1 cellular context compared by ENCODE assay signal in the genomic region with DNA sequence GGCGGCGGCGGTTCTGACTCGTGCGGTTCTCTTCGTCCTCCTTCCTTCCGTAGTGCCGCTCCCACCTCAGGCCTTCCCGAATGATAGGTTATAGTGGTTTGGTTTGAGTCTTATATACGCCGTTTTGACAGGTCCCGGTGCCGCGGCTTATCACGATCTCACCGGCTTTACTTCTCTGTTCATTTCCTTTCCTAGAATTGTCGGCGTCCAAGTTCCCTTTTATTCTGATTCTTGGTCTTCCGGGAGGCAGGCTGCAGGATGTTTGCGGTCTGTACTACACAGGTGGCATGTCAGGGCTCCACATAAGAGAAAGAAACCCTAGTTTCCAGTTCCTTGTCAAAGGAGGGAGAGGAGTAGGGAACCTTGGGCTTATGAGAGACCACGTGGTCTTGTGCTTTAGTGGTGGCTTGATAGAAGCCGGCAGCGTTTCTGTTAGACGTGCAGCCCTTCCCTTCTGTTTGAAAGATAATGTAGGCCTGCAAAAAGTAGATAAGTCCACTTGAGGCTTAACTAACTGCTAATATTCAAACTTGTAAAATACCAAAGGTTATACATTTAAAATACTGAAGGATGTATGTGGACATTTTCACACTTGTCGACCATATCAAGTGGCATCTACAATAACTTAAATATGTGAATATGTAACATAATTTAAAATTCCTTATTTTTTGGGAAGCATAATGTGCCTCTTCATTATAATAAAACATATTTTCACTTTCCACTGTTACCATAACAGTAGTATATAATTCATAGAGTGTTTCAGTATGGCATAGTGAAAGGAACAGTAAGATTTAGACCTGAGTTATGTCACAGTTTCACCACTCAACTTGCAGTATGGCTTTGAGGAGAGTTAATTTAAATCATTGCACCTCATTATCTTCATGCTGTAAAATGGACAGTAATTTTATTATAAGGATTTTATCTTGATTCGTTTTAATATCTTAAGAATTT.
A peak's percentile ranks its signal among the peaks of the same experiment; 100 is the strongest.
TF ChIP-seq lines count a peak whose summit lies in the region.

No MANE protein-coding gene starts in this region.

TF ChIP-seq in K562, 482 proteins besides CTCF, POLR2A, EP300 and RAD21 (continued from another document and continues in another):
- TF ChIP-seq, protein P1, sequence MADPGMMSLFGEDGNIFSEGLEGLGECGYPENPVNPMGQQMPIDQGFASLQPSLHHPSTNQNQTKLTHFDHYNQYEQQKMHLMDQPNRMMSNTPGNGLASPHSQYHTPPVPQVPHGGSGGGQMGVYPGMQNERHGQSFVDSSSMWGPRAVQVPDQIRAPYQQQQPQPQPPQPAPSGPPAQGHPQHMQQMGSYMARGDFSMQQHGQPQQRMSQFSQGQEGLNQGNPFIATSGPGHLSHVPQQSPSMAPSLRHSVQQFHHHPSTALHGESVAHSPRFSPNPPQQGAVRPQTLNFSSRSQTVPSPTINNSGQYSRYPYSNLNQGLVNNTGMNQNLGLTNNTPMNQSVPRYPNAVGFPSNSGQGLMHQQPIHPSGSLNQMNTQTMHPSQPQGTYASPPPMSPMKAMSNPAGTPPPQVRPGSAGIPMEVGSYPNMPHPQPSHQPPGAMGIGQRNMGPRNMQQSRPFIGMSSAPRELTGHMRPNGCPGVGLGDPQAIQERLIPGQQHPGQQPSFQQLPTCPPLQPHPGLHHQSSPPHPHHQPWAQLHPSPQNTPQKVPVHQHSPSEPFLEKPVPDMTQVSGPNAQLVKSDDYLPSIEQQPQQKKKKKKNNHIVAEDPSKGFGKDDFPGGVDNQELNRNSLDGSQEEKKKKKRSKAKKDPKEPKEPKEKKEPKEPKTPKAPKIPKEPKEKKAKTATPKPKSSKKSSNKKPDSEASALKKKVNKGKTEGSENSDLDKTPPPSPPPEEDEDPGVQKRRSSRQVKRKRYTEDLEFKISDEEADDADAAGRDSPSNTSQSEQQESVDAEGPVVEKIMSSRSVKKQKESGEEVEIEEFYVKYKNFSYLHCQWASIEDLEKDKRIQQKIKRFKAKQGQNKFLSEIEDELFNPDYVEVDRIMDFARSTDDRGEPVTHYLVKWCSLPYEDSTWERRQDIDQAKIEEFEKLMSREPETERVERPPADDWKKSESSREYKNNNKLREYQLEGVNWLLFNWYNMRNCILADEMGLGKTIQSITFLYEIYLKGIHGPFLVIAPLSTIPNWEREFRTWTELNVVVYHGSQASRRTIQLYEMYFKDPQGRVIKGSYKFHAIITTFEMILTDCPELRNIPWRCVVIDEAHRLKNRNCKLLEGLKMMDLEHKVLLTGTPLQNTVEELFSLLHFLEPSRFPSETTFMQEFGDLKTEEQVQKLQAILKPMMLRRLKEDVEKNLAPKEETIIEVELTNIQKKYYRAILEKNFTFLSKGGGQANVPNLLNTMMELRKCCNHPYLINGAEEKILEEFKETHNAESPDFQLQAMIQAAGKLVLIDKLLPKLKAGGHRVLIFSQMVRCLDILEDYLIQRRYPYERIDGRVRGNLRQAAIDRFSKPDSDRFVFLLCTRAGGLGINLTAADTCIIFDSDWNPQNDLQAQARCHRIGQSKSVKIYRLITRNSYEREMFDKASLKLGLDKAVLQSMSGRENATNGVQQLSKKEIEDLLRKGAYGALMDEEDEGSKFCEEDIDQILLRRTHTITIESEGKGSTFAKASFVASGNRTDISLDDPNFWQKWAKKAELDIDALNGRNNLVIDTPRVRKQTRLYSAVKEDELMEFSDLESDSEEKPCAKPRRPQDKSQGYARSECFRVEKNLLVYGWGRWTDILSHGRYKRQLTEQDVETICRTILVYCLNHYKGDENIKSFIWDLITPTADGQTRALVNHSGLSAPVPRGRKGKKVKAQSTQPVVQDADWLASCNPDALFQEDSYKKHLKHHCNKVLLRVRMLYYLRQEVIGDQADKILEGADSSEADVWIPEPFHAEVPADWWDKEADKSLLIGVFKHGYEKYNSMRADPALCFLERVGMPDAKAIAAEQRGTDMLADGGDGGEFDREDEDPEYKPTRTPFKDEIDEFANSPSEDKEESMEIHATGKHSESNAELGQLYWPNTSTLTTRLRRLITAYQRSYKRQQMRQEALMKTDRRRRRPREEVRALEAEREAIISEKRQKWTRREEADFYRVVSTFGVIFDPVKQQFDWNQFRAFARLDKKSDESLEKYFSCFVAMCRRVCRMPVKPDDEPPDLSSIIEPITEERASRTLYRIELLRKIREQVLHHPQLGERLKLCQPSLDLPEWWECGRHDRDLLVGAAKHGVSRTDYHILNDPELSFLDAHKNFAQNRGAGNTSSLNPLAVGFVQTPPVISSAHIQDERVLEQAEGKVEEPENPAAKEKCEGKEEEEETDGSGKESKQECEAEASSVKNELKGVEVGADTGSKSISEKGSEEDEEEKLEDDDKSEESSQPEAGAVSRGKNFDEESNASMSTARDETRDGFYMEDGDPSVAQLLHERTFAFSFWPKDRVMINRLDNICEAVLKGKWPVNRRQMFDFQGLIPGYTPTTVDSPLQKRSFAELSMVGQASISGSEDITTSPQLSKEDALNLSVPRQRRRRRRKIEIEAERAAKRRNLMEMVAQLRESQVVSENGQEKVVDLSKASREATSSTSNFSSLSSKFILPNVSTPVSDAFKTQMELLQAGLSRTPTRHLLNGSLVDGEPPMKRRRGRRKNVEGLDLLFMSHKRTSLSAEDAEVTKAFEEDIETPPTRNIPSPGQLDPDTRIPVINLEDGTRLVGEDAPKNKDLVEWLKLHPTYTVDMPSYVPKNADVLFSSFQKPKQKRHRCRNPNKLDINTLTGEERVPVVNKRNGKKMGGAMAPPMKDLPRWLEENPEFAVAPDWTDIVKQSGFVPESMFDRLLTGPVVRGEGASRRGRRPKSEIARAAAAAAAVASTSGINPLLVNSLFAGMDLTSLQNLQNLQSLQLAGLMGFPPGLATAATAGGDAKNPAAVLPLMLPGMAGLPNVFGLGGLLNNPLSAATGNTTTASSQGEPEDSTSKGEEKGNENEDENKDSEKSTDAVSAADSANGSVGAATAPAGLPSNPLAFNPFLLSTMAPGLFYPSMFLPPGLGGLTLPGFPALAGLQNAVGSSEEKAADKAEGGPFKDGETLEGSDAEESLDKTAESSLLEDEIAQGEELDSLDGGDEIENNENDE (IDR thresholded peaks at IDR 0.05; ENCODE audit: low read depth, low read length): no peak
- TF ChIP-seq, protein P2, sequence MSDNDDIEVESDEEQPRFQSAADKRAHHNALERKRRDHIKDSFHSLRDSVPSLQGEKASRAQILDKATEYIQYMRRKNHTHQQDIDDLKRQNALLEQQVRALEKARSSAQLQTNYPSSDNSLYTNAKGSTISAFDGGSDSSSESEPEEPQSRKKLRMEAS (CRISPR knock-in tag; IDR thresholded peaks at IDR 0.05): peak; percentile 85
- TF ChIP-seq ZEB2 (IDR thresholded peaks at IDR 0.05): 0 out of 2 replicates have a peak, but pooled peaks have one; percentile 23
- TF ChIP-seq, protein P3, sequence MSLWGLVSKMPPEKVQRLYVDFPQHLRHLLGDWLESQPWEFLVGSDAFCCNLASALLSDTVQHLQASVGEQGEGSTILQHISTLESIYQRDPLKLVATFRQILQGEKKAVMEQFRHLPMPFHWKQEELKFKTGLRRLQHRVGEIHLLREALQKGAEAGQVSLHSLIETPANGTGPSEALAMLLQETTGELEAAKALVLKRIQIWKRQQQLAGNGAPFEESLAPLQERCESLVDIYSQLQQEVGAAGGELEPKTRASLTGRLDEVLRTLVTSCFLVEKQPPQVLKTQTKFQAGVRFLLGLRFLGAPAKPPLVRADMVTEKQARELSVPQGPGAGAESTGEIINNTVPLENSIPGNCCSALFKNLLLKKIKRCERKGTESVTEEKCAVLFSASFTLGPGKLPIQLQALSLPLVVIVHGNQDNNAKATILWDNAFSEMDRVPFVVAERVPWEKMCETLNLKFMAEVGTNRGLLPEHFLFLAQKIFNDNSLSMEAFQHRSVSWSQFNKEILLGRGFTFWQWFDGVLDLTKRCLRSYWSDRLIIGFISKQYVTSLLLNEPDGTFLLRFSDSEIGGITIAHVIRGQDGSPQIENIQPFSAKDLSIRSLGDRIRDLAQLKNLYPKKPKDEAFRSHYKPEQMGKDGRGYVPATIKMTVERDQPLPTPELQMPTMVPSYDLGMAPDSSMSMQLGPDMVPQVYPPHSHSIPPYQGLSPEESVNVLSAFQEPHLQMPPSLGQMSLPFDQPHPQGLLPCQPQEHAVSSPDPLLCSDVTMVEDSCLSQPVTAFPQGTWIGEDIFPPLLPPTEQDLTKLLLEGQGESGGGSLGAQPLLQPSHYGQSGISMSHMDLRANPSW (CRISPR knock-in tag; IDR thresholded peaks at IDR 0.05): no peak
- TF ChIP-seq SOX6 (IDR thresholded peaks at IDR 0.05): peak; percentile 64; the same call in 1 of the 2 replicates
- TF ChIP-seq, protein P4, sequence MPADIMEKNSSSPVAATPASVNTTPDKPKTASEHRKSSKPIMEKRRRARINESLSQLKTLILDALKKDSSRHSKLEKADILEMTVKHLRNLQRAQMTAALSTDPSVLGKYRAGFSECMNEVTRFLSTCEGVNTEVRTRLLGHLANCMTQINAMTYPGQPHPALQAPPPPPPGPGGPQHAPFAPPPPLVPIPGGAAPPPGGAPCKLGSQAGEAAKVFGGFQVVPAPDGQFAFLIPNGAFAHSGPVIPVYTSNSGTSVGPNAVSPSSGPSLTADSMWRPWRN (IDR thresholded peaks at IDR 0.05; ENCODE audit: low read depth): peak; percentile 75; the same call in 1 of the 2 replicates
- TF ChIP-seq, protein P5, sequence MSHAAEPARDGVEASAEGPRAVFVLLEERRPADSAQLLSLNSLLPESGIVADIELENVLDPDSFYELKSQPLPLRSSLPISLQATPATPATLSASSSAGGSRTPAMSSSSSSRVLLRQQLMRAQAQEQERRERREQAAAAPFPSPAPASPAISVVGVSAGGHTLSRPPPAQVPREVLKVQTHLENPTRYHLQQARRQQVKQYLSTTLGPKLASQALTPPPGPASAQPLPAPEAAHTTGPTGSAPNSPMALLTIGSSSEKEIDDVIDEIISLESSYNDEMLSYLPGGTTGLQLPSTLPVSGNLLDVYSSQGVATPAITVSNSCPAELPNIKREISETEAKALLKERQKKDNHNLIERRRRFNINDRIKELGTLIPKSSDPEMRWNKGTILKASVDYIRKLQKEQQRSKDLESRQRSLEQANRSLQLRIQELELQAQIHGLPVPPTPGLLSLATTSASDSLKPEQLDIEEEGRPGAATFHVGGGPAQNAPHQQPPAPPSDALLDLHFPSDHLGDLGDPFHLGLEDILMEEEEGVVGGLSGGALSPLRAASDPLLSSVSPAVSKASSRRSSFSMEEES (CRISPR knock-in tag; IDR thresholded peaks at IDR 0.05): peak; percentile 86
- no peak for TF ChIP-seq FIP1L1 (IDR thresholded peaks at IDR 0.05; ENCODE audit: low read depth, low read length, poor library complexity, severe bottlenecking)
- TF ChIP-seq SRSF9 (IDR thresholded peaks at IDR 0.05; ENCODE audit: borderline replicate concordance, low read depth, low read length): no peak
- TF ChIP-seq RBM14 (IDR thresholded peaks at IDR 0.05; ENCODE audit: borderline replicate concordance, insufficient read depth, low read depth, low read length): no peak
- TF ChIP-seq, protein P6, sequence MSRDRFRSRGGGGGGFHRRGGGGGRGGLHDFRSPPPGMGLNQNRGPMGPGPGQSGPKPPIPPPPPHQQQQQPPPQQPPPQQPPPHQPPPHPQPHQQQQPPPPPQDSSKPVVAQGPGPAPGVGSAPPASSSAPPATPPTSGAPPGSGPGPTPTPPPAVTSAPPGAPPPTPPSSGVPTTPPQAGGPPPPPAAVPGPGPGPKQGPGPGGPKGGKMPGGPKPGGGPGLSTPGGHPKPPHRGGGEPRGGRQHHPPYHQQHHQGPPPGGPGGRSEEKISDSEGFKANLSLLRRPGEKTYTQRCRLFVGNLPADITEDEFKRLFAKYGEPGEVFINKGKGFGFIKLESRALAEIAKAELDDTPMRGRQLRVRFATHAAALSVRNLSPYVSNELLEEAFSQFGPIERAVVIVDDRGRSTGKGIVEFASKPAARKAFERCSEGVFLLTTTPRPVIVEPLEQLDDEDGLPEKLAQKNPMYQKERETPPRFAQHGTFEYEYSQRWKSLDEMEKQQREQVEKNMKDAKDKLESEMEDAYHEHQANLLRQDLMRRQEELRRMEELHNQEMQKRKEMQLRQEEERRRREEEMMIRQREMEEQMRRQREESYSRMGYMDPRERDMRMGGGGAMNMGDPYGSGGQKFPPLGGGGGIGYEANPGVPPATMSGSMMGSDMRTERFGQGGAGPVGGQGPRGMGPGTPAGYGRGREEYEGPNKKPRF (IDR thresholded peaks at IDR 0.05; ENCODE audit: low read depth, low read length): no peak
- peak; percentile 88 for TF ChIP-seq ZNF766 (CRISPR knock-in tag; conservative IDR thresholded peaks at IDR 0.05)
- no peak; the same call in 1 of the 2 replicates for TF ChIP-seq DMBX1 (CRISPR knock-in tag; IDR thresholded peaks at IDR 0.05; ENCODE audit: borderline replicate concordance)
- no peak for TF ChIP-seq PHF8 (IDR thresholded peaks at IDR 0.05; ENCODE audit: borderline replicate concordance, low read length)
- TF ChIP-seq, protein P7, sequence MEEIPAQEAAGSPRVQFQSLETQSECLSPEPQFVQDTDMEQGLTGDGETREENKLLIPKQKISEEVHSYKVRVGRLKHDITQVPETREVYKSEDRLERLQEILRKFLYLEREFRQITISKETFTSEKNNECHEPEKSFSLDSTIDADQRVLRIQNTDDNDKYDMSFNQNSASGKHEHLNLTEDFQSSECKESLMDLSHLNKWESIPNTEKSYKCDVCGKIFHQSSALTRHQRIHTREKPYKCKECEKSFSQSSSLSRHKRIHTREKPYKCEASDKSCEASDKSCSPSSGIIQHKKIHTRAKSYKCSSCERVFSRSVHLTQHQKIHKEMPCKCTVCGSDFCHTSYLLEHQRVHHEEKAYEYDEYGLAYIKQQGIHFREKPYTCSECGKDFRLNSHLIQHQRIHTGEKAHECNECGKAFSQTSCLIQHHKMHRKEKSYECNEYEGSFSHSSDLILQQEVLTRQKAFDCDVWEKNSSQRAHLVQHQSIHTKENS (CRISPR knock-in tag; IDR thresholded peaks at IDR 0.05): 0 out of 2 replicates have a peak, but pooled peaks have one; percentile 45
- TF ChIP-seq, protein P8, sequence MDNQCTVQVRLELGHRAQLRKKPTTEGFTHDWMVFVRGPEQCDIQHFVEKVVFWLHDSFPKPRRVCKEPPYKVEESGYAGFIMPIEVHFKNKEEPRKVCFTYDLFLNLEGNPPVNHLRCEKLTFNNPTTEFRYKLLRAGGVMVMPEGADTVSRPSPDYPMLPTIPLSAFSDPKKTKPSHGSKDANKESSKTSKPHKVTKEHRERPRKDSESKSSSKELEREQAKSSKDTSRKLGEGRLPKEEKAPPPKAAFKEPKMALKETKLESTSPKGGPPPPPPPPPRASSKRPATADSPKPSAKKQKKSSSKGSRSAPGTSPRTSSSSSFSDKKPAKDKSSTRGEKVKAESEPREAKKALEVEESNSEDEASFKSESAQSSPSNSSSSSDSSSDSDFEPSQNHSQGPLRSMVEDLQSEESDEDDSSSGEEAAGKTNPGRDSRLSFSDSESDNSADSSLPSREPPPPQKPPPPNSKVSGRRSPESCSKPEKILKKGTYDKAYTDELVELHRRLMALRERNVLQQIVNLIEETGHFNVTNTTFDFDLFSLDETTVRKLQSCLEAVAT (IDR thresholded peaks at IDR 0.05): no peak; a peak in 3 of 4 replicates
- TF ChIP-seq NEUROD1 (IDR thresholded peaks at IDR 0.05; ENCODE audit: borderline replicate concordance, low read depth, low read length, partially characterized antibody): no peak
- no peak for TF ChIP-seq ELF2 (CRISPR knock-in tag; IDR thresholded peaks at IDR 0.05)
- no peak for TF ChIP-seq OTX1 (CRISPR knock-in tag; IDR thresholded peaks at IDR 0.05)
- TF ChIP-seq, protein P9, sequence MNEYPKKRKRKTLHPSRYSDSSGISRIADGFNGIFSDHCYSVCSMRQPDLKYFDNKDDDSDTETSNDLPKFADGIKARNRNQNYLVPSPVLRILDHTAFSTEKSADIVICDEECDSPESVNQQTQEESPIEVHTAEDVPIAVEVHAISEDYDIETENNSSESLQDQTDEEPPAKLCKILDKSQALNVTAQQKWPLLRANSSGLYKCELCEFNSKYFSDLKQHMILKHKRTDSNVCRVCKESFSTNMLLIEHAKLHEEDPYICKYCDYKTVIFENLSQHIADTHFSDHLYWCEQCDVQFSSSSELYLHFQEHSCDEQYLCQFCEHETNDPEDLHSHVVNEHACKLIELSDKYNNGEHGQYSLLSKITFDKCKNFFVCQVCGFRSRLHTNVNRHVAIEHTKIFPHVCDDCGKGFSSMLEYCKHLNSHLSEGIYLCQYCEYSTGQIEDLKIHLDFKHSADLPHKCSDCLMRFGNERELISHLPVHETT (CRISPR knock-in tag; conservative IDR thresholded peaks at IDR 0.05 in 1 of 2, IDR thresholded peaks at IDR 0.05 in 1 of 2): 0 out of 4 replicates have a peak, but pooled peaks of 1 of the 2 experiments have one; percentile 6
